In genomic region chr6:117605169-117605826, GRCh38 we compare ENCODE assay signal across 8 cellular contexts. TPM values are rescaled to one million over a fixed set of nuclear protein-coding genes. Genes with fewer than 3 reads are reported as not detected.
A peak's percentile ranks its signal among the peaks of the same experiment; 100 is the strongest.
DNase-seq lines count a peak whose midpoint lies in the region; ATAC-seq and TF ChIP-seq lines count a peak whose summit lies in the region.

No MANE protein-coding gene starts in this region.

- H3K36me3 Mint-ChIP-seq in activated CD4-positive, alpha-beta T cell treated with anti-CD3 and anti-CD28 coated beads for 36 hours (ENCODE audit: low read depth), result peaks cover 1% of the 10 kb centered on the region
- H3K36me3 Mint-ChIP-seq in activated T-cell treated with anti-CD3 and anti-CD28 coated beads, Interleukin-2, amount 50 U/mL, for 4 hours (ENCODE audit: insufficient read depth), result no peaks in the 10 kb centered on the region

- peaks cover 15% of the 10 kb centered on the region for H3K4me1 Mint-ChIP-seq in activated CD4-positive, alpha-beta T cell treated with anti-CD3 and anti-CD28 coated beads for 36 hours
- peaks cover 21% of the 10 kb centered on the region for H3K4me1 Mint-ChIP-seq in activated T-cell treated with anti-CD3 and anti-CD28 coated beads, Interleukin-2, amount 50 U/mL, for 4 hours (ENCODE audit: low read depth)

- H3K27ac Mint-ChIP-seq in activated CD4-positive, alpha-beta T cell treated with anti-CD3 and anti-CD28 coated beads for 36 hours, result no peak overlapping the region

- intact Hi-C loops in activated CD4-positive, alpha-beta T cell treated with anti-CD3 and anti-CD28 coated beads for 36 hours (cut with DNase I, micrococcal nuclease), result loop anchor here (1.0 to 10.0 kb wide), 5 partner anchors 48 to 300 kb away; partner anchors contain the start of genes DCBLD1 (in 1 of the 2) and SLC35F1 (in 1 of the 2)

- ATAC-seq in activated CD4-positive, alpha-beta T cell treated with anti-CD3 and anti-CD28 coated beads for 36 hours, result peak; percentile 28
- ATAC-seq in GM21528 (IDR thresholded peaks at IDR 0.05; ENCODE audit: low FRiP score, unreplicated experiment), result peak; percentile 52
- peak; percentile 16 to 19 for ATAC-seq in activated T-cell treated with anti-CD3 and anti-CD28 coated beads, Interleukin-2, amount 50 U/mL, for 4 hours

- no peak overlapping the region for H3K4me2 ChIP-seq in trophoblast cell (ENCODE audit: low read length)

- H2AFZ ChIP-seq in trophoblast cell (ENCODE audit: insufficient read depth, low read length, poor library complexity), result no peak overlapping the region

- no peaks in the 10 kb centered on the region for H3K9me3 ChIP-seq in trophoblast cell (ENCODE audit: insufficient read depth, low read depth, low read length)

- H4K8ac ChIP-seq in trophoblast cell (ENCODE audit: low read depth, low read length), result no peak overlapping the region

- POLR2A ChIA-PET in activated CD4-positive, alpha-beta T cell treated with anti-CD3 and anti-CD28 coated beads for 36 hours (lab: Charles Lee), result no interaction called here

- H3K27me3 Mint-ChIP-seq in activated CD4-positive, alpha-beta T cell treated with anti-CD3 and anti-CD28 coated beads for 36 hours, result peaks cover 5% of the 10 kb centered on the region
- H3K27me3 Mint-ChIP-seq in activated T-cell treated with anti-CD3 and anti-CD28 coated beads, Interleukin-2, amount 50 U/mL, for 4 hours (ENCODE audit: low read depth), result peaks cover 13% of the 10 kb centered on the region

- no peaks in the 10 kb centered on the region for H3K36me3 ChIP-seq in trophoblast cell (ENCODE audit: control insufficient read depth in 1 of 2, insufficient read depth in 2 of 2, low read length in 2 of 2)

- H4K12ac ChIP-seq in trophoblast cell (ENCODE audit: low read depth, low read length), result no peak overlapping the region

- no peak overlapping the region for H3K4me3 Mint-ChIP-seq in activated CD4-positive, alpha-beta T cell treated with anti-CD3 and anti-CD28 coated beads for 36 hours
- H3K4me3 Mint-ChIP-seq in activated T-cell treated with anti-CD3 and anti-CD28 coated beads, Interleukin-2, amount 50 U/mL, for 4 hours, result no peak overlapping the region

- no peak overlapping the region for H2BK5ac ChIP-seq in trophoblast cell (ENCODE audit: low read depth, low read length, poor library complexity)

- no peak overlapping the region for H3K18ac ChIP-seq in trophoblast cell (ENCODE audit: low read length)

- CTCF ChIA-PET in activated CD4-positive, alpha-beta T cell treated with anti-CD3 and anti-CD28 coated beads for 36 hours (lab: Charles Lee), result interaction anchor here (0.9 to 5.2 kb wide), 16 partner anchors 11 to 260 kb away, joined by 3 to 58 read pairs (median 3); no protein-coding TSS in a partner anchor

- no peak overlapping the region for H3K9ac ChIP-seq in trophoblast cell (ENCODE audit: low read length)

- no peaks in the 10 kb centered on the region for H3K4me1 ChIP-seq in trophoblast cell (ENCODE audit: control insufficient read depth in 1 of 2, insufficient read depth in 2 of 2, low read length in 2 of 2)

- H3K14ac ChIP-seq in trophoblast cell (ENCODE audit: low read length), result no peak overlapping the region

- WGBS in trophoblast cell (ENCODE audit: extremely low coverage, insufficient coverage, insufficient read length), result no CpG with 5 or more reads among the region's 7 CpGs

- H3K4me3 ChIP-seq in HL-60 (replicated peaks; ENCODE audit: insufficient read depth, low read length), result no peak overlapping the region
- no peak overlapping the region for H3K4me3 ChIP-seq in fibroblast of villous mesenchyme (ENCODE audit: low read depth, low read length)
- no peak overlapping the region for H3K4me3 ChIP-seq in trophoblast cell (ENCODE audit: low read depth, low read length)

- no peaks in the 10 kb centered on the region for H3K9me3 Mint-ChIP-seq in activated CD4-positive, alpha-beta T cell treated with anti-CD3 and anti-CD28 coated beads for 36 hours (ENCODE audit: low read depth)
- H3K9me3 Mint-ChIP-seq in activated T-cell treated with anti-CD3 and anti-CD28 coated beads, Interleukin-2, amount 50 U/mL, for 4 hours, result no peaks in the 10 kb centered on the region

- H2AK5ac ChIP-seq in trophoblast cell (ENCODE audit: low read length), result no peak overlapping the region

- peaks cover 13% of the 10 kb centered on the region for H3K79me1 ChIP-seq in trophoblast cell (ENCODE audit: low read length)

- H3K23ac ChIP-seq in trophoblast cell (ENCODE audit: low read length), result no peak overlapping the region

- H3K79me2 ChIP-seq in trophoblast cell (ENCODE audit: control insufficient read depth, insufficient read depth, low read length, poor library complexity), result peaks cover 7% of the 10 kb centered on the region

- H4K91ac ChIP-seq in trophoblast cell (ENCODE audit: low read depth, low read length), result no peak overlapping the region

- H3K27me3 ChIP-seq in HL-60 (ENCODE audit: insufficient read depth, poor library complexity, severe bottlenecking), result no peaks in the 10 kb centered on the region
- H3K27me3 ChIP-seq in trophoblast cell (ENCODE audit: insufficient read depth, low read length), result no peaks in the 10 kb centered on the region

- TF ChIP-seq CTCF in HL-60 (IDR thresholded peaks at IDR 0.05; ENCODE audit: insufficient read depth, low read length) (peak; percentile 59), fibroblast of villous mesenchyme (IDR thresholded peaks at IDR 0.05; ENCODE audit: insufficient read depth, low read depth, low read length) (peak; percentile 87)

- no peak overlapping the region for H3K27ac ChIP-seq in HL-60 (replicated peaks)
- H3K27ac ChIP-seq in trophoblast cell (ENCODE audit: low read depth, low read length), result no peak overlapping the region

- no peak overlapping the region for H2BK12ac ChIP-seq in trophoblast cell (ENCODE audit: low read length)

- H3K4ac ChIP-seq in trophoblast cell (ENCODE audit: low read depth, low read length), result no peak overlapping the region

- no peak overlapping the region for H2BK120ac ChIP-seq in trophoblast cell (ENCODE audit: insufficient read depth, low read length, poor library complexity)

- DNase-seq in activated CD4-positive, alpha-beta T cell treated with anti-CD3 and anti-CD28 coated beads for 36 hours, result peak; percentile 64
- DNase-seq in activated CD4-positive, alpha-beta T cell treated with anti-CD3 and anti-CD28 coated beads for 1 hour, result no peak
- DNase-seq in HL-60 (ENCODE audit: low read depth in 1 of 2, low spot score in 1 of 2) (peak; percentile 33 to 52), NCI-H69 (lab: John Stamatoyannopoulos, UW) (peak; percentile 66), fibroblast of villous mesenchyme (ENCODE audit: low read depth) (peak; percentile 82), trophoblast cell (peak; percentile 42 to 72)
- peak; percentile 29 for DNase-seq in activated T-cell treated with anti-CD3 and anti-CD28 coated beads, Interleukin-2, amount 50 U/mL, for 4 hours

RNA-seq across cellular contexts. Expression of gene GOPC, which starts 3.0 kb away (rescaled TPM):
- total RNA-seq in activated CD4-positive, alpha-beta T cell treated with anti-CD3 and anti-CD28 coated beads for 36 hours, result 10 to 100 TPM; 13.3 to 15.5 TPM
- 10 to 100 TPM; 20.7 to 21.3 (median 20.9) TPM for total RNA-seq in activated T-cell treated with anti-CD3 and anti-CD28 coated beads, Interleukin-2, amount 50 U/mL, for 4 hours
- 45.1 and 81.6 TPM in 2 replicates for total RNA-seq in fibroblast of villous mesenchyme
- polyA plus RNA-seq in trophoblast cell (2013), result 39.9 and 40.5 TPM in 2 replicates
